21 cellular contexts compared by ENCODE assay signal in genomic region chr6:133542056-133542821, GRCh38.
DNase-seq lines count a peak whose midpoint lies in the region; ATAC-seq, FAIRE-seq and TF ChIP-seq lines count a peak whose summit lies in the region.
"Had no signal": no experiment of that assay in that cellular context is flagged by ENCODE, and none has a peak within 500 bp of the region (broad histone marks: within the 10 kb centered on the region; RNA-seq: fewer than 3 reads in every experiment).

No MANE protein-coding gene starts in this region.

- H3K9me3 ChIP-seq in PC-9 (ENCODE audit: insufficient read depth, low read depth) (no peaks in the 10 kb centered on the region), endothelial cell of umbilical vein (replicated peaks; ENCODE audit: control insufficient read depth, insufficient read depth, low read length) (no peaks in the 10 kb centered on the region)
- H3K9me3 ChIP-seq: A549, right atrium auricular region, thyroid gland had no signal

- no peaks in the 10 kb centered on the region for H3K9me1 ChIP-seq in endothelial cell of umbilical vein (replicated peaks; ENCODE audit: control insufficient read depth, extremely low read depth, insufficient read depth, low read length)

- H3K4me1 ChIP-seq in PC-9 (replicated peaks; ENCODE audit: insufficient read depth) (0 out of 2 replicates have a peak, but pooled peaks cover 6% of the 10 kb centered on the region), endothelial cell of umbilical vein (ENCODE audit: control insufficient read depth, extremely low read depth, insufficient read depth, low read length) (peaks cover 10% of the 10 kb centered on the region)
- H3K4me1 ChIP-seq: right atrium auricular region, thyroid gland had no signal

- no TSS peak for BruUV-seq in PC-9 (replicated peaks; lab: Mats Ljungman, UMichigan)
- no TSS peak for BruUV-seq in endothelial cell of umbilical vein (replicated peaks; lab: Mats Ljungman, UMichigan)

- no peaks in the 10 kb centered on the region for H3K4me1 Mint-ChIP-seq in activated CD8-positive, alpha-beta memory T cell treated with anti-CD3 and anti-CD28 coated beads, Interleukin-2, amount 10 ng/mL, durations not matched to agents 7 days and 5 days
- no peaks in the 10 kb centered on the region for H3K4me1 Mint-ChIP-seq in progenitor cell of endocrine pancreas (ENCODE audit: low read depth)
- H3K4me1 Mint-ChIP-seq: stimulated activated memory B cell treated with anti-CD40 and anti-IgM and Interleukin-4, amounts not matched to agents 10 μg/mL and 1 μg/mL and 100 μg/mL, for 72 hours had no signal

- no peak for TF ChIP-seq POLR2A in endothelial cell of umbilical vein (IDR thresholded peaks at IDR 0.05; ENCODE audit: low read depth, low read length)

- no peak overlapping the region for H3K9ac ChIP-seq in endothelial cell of umbilical vein (replicated peaks; ENCODE audit: extremely low read depth, insufficient read depth, low read length)

- no peaks in the 10 kb centered on the region for H3K36me3 Mint-ChIP-seq in activated CD8-positive, alpha-beta memory T cell treated with anti-CD3 and anti-CD28 coated beads, Interleukin-2, amount 10 ng/mL, durations not matched to agents 7 days and 5 days
- H3K36me3 Mint-ChIP-seq in progenitor cell of endocrine pancreas (ENCODE audit: insufficient read depth), result no peaks in the 10 kb centered on the region
- H3K36me3 Mint-ChIP-seq: stimulated activated memory B cell treated with anti-CD40 and anti-IgM and Interleukin-4, amounts not matched to agents 10 μg/mL and 1 μg/mL and 100 μg/mL, for 72 hours had no signal

- H3K4me2 ChIP-seq in PC-9 (0 out of 2 replicates have a peak overlapping the region, but pooled peaks have one; percentile 12), endothelial cell of umbilical vein (ENCODE audit: insufficient read depth, low read length) (peak overlapping the region; percentile 44)
- H3K4me2 ChIP-seq: A549 had no signal

- POLR2A ChIA-PET in PC-9 (lab: Charles Lee; ENCODE audit: unreplicated experiment), result no interaction called here
- POLR2A ChIA-PET in endothelial cell of umbilical vein (lab: Charles Lee), result no interaction called here

- H3K36me3 ChIP-seq in PC-9 (ENCODE audit: low read depth) (no peaks in the 10 kb centered on the region), endothelial cell of umbilical vein (ENCODE audit: control insufficient read depth in 2 of 2, extremely low read depth in 1 of 2, insufficient read depth in 2 of 2, low read length in 2 of 2) (no peaks in the 10 kb centered on the region)
- H3K36me3 ChIP-seq: right atrium auricular region, thyroid gland had no signal

- no peaks in the 10 kb centered on the region for H3F3A ChIP-seq in PC-9 (ENCODE audit: insufficient read depth, low read depth)

- intact Hi-C loops in PC-9 (cut with micrococcal nuclease; ENCODE audit: unreplicated experiment), result no loop called here
- intact Hi-C loops in endothelial cell of umbilical vein (cut with micrococcal nuclease), result no loop called here

- DNase-seq in activated T-cell treated with anti-CD3 and anti-CD28 coated beads for 48 hours (ENCODE audit: low read depth), result peak; percentile 1
- DNase-seq in activated T-cell treated with anti-CD3 and anti-CD28 coated beads, Interleukin-2, amount 50 U/mL, for 48 hours, result no peak
- DNase-seq in PC-9, result no peak
- DNase-seq in endothelial cell of umbilical vein (ENCODE audit: low read depth, low spot score), result peak; percentile 50
- DNase-seq in renal cortical epithelial cell (ENCODE audit: low read depth), result peak; percentile 30
- DNase-seq in activated CD8-positive, alpha-beta memory T cell treated with anti-CD3 and anti-CD28 coated beads, Interleukin-2, amount 10 ng/mL, durations not matched to agents 7 days and 5 days, result no peak
- no peak for DNase-seq in progenitor cell of endocrine pancreas (ENCODE audit: low spot score, unreplicated experiment)
- DNase-seq in ACHN, result no peak
- DNase-seq: anterior cingulate cortex, C1 segment of cervical spinal cord, KG1, midbrain, NCI-H1092 treated with DMSO at 0.1 percent for 48 hours, NCI-H2081 treated with DMSO at 0.1 percent for 48 hours, NCI-H526, SHP77 treated with DMSO at 0.1 percent for 48 hours, thyroid gland had no signal

- H2AFZ ChIP-seq in PC-9 (no peak overlapping the region), endothelial cell of umbilical vein (ENCODE audit: low read depth, low read length) (no peak overlapping the region)

- H3K4me3 Mint-ChIP-seq in activated CD8-positive, alpha-beta memory T cell treated with anti-CD3 and anti-CD28 coated beads, Interleukin-2, amount 10 ng/mL, durations not matched to agents 7 days and 5 days, result no peak overlapping the region
- H3K4me3 Mint-ChIP-seq in progenitor cell of endocrine pancreas (ENCODE audit: low read depth), result no peak overlapping the region
- H3K4me3 Mint-ChIP-seq: stimulated activated memory B cell treated with anti-CD40 and anti-IgM and Interleukin-4, amounts not matched to agents 10 μg/mL and 1 μg/mL and 100 μg/mL, for 72 hours had no signal

- TF ChIP-seq CTCF in PC-9 (conservative IDR thresholded peaks at IDR 0.05) (no peak), endothelial cell of umbilical vein (IDR thresholded peaks at IDR 0.05; ENCODE audit: extremely low read depth in 1 of 2, insufficient read depth in 1 of 2, low read depth in 1 of 2, low read length in 2 of 2) (no peak), progenitor cell of endocrine pancreas (IDR thresholded peaks at IDR 0.05; ENCODE audit: unreplicated experiment) (no peak)

- H3K27me3 ChIP-seq in PC-9 (ENCODE audit: insufficient read depth, low read depth) (no peaks in the 10 kb centered on the region), endothelial cell of umbilical vein (ENCODE audit: control insufficient read depth in 2 of 2, insufficient read depth in 2 of 2, low read length in 2 of 2) (peaks cover 0 to 5% of the 10 kb centered on the region in 2 experiments)
- H3K27me3 ChIP-seq: right atrium auricular region, thyroid gland had no signal

- CTCF ChIA-PET in PC-9 (lab: Charles Lee) (no interaction called here), endothelial cell of umbilical vein (lab: Charles Lee) (interaction anchor here (1.0 to 1.3 kb wide), 2 partner anchors 9 to 382 kb away, joined by 3 read pairs; no protein-coding TSS in a partner anchor)
- CTCF ChIA-PET in activated CD8-positive, alpha-beta memory T cell treated with anti-CD3 and anti-CD28 coated beads, Interleukin-2, amount 10 ng/mL, durations not matched to agents 7 days and 5 days (lab: Charles Lee), result no interaction called here

- H3K9me2 ChIP-seq in PC-9 (ENCODE audit: insufficient read depth), result no peaks in the 10 kb centered on the region

- peak; percentile 59 for FAIRE-seq in endothelial cell of umbilical vein (lab: Jason Lieb, UNC)
- FAIRE-seq: A549, endometrium had no signal

- in situ Hi-C loops in ACHN (cut with HindIII; ENCODE audit: low pct_ligation_motif_present, low pct_unique_long_range_greater_than_20kb, low sequenced_read_pairs), result no loop called here

- dilution Hi-C loops in endothelial cell of umbilical vein (cut with MboI; ENCODE audit: extremely low pct_ligation_motif_present, low sequenced_read_pairs), result no loop called here

- H3K27me3 Mint-ChIP-seq in activated CD8-positive, alpha-beta memory T cell treated with anti-CD3 and anti-CD28 coated beads, Interleukin-2, amount 10 ng/mL, durations not matched to agents 7 days and 5 days, result no peaks in the 10 kb centered on the region
- peaks cover 3% of the 10 kb centered on the region for H3K27me3 Mint-ChIP-seq in progenitor cell of endocrine pancreas

- ATAC-seq in activated CD8-positive, alpha-beta memory T cell treated with anti-CD3 and anti-CD28 coated beads, Interleukin-2, amount 10 ng/mL, durations not matched to agents 7 days and 5 days, result no peak
- ATAC-seq: A549; stimulated activated memory B cell treated with anti-CD40 and anti-IgM and Interleukin-4, amounts not matched to agents 10 μg/mL and 1 μg/mL and 100 μg/mL, for 72 hours had no signal

- H3K27ac ChIP-seq in PC-9 (no peak overlapping the region), endothelial cell of umbilical vein (ENCODE audit: insufficient read depth, low read depth, low read length) (no peak overlapping the region)
- H3K27ac ChIP-seq: A549, right atrium auricular region, thyroid gland had no signal

- no peaks in the 10 kb centered on the region for H3K79me2 ChIP-seq in PC-9 (ENCODE audit: low read depth)
- H3K79me2 ChIP-seq in endothelial cell of umbilical vein (ENCODE audit: control insufficient read depth, insufficient read depth, low read length), result no peaks in the 10 kb centered on the region

- no peaks in the 10 kb centered on the region for H3K9me3 Mint-ChIP-seq in activated CD8-positive, alpha-beta memory T cell treated with anti-CD3 and anti-CD28 coated beads, Interleukin-2, amount 10 ng/mL, durations not matched to agents 7 days and 5 days (ENCODE audit: low read depth)
- H3K9me3 Mint-ChIP-seq in progenitor cell of endocrine pancreas (ENCODE audit: low read depth), result no peaks in the 10 kb centered on the region
- H3K9me3 Mint-ChIP-seq: stimulated activated memory B cell treated with anti-CD40 and anti-IgM and Interleukin-4, amounts not matched to agents 10 μg/mL and 1 μg/mL and 100 μg/mL, for 72 hours had no signal

- H4K20me1 ChIP-seq in PC-9 (ENCODE audit: insufficient read depth) (no peaks in the 10 kb centered on the region), endothelial cell of umbilical vein (replicated peaks; ENCODE audit: control insufficient read depth, extremely low read depth, insufficient read depth, low read length) (no peaks in the 10 kb centered on the region)

- no peak overlapping the region for H3K27ac Mint-ChIP-seq in activated CD8-positive, alpha-beta memory T cell treated with anti-CD3 and anti-CD28 coated beads, Interleukin-2, amount 10 ng/mL, durations not matched to agents 7 days and 5 days
- H3K27ac Mint-ChIP-seq in progenitor cell of endocrine pancreas, result no peak overlapping the region
- H3K27ac Mint-ChIP-seq: stimulated activated memory B cell treated with anti-CD40 and anti-IgM and Interleukin-4, amounts not matched to agents 10 μg/mL and 1 μg/mL and 100 μg/mL, for 72 hours had no signal

- H3K4me3 ChIP-seq in PC-9, result no peak overlapping the region
- H3K4me3 ChIP-seq in endothelial cell of umbilical vein (replicated peaks in 1 of 3; ENCODE audit: insufficient read depth in 1 of 3, low read depth in 1 of 3, low read length in 3 of 3), result no peak overlapping the region
- H3K4me3 ChIP-seq: A549, right atrium auricular region, thyroid gland had no signal

TF ChIP-seq in endothelial cell of umbilical vein, 7 proteins besides CTCF, POLR2A, EP300 and RAD21 (continues in another document):
- TF ChIP-seq MYC (IDR thresholded peaks at IDR 0.05; ENCODE audit: low read depth, low read length) (no peak), FOS (IDR thresholded peaks at IDR 0.05; ENCODE audit: borderline replicate concordance, insufficient read depth, low read length) (peak; percentile 82), JUN (IDR thresholded peaks at IDR 0.05; ENCODE audit: borderline replicate concordance, insufficient read depth, insufficient read length, low read depth) (peak; percentile 52), MAX (IDR thresholded peaks at IDR 0.05; ENCODE audit: insufficient read depth, insufficient read length) (no peak), GATA2 (IDR thresholded peaks at IDR 0.05; ENCODE audit: insufficient read depth, insufficient read length, low read depth, low read length) (no peak)

Comparison
In these comparisons a context has a peak if more than half of its experiments do, and no peak if none do; other contexts are left out.
1. DNase-seq: peak in activated T-cell treated with anti-CD3 and anti-CD28 coated beads for 48 hours (single experiment), endothelial cell of umbilical vein (single experiment) and renal cortical epithelial cell (single experiment); none in activated T-cell treated with anti-CD3 and anti-CD28 coated beads, Interleukin-2, amount 50 U/mL, for 48 hours (0 of 2), PC-9 (0 of 2), activated CD8-positive, alpha-beta memory T cell treated with anti-CD3 and anti-CD28 coated beads, Interleukin-2, amount 10 ng/mL, durations not matched to agents 7 days and 5 days (single experiment), progenitor cell of endocrine pancreas (single experiment) and ACHN (single experiment).